Comparison of ENCODE assay signal across 9 cellular contexts in genomic region chr4:185127021-185127925, GRCh38. TPM values are rescaled to one million over a fixed set of nuclear protein-coding genes. Genes with fewer than 3 reads are reported as not detected.
DNase-seq lines count a peak whose midpoint lies in the region; ATAC-seq and TF ChIP-seq lines count a peak whose summit lies in the region.
"Had no signal": no experiment of that assay in that cellular context is flagged by ENCODE, and none has a peak within 500 bp of the region (broad histone marks: within the 10 kb centered on the region; RNA-seq: fewer than 3 reads in every experiment).

No MANE protein-coding gene starts in this region.

- ATAC-seq in Panc1 (peak; percentile 79), naive B cell (ENCODE audit: low read depth in 2 of 2) (peak; percentile 29), HG03378 (IDR thresholded peaks at IDR 0.05; ENCODE audit: unreplicated experiment) (no peak), HG03139 (IDR thresholded peaks at IDR 0.05; ENCODE audit: unreplicated experiment) (no peak), HG03280 (IDR thresholded peaks at IDR 0.05; ENCODE audit: unreplicated experiment) (no peak)

- no peak for TF ChIP-seq CTCF in Panc1 (IDR thresholded peaks at IDR 0.05)

- peaks cover 29 to 55% (median 32%) of the 10 kb centered on the region in 3 donors for H3K27me3 Mint-ChIP-seq in naive B cell

- H3K4me3 Mint-ChIP-seq in naive B cell, result peak overlapping the region; percentile 63 to 89 (median 78)

- H3K36me3 ChIP-seq in Panc1 (ENCODE audit: control insufficient read depth, insufficient read depth, low read length), result no peaks in the 10 kb centered on the region

- TF ChIP-seq POLR2A in erythroblast (IDR thresholded peaks at IDR 0.05; ENCODE audit: low read length), result no peak

- DNase-seq in ELF-1 (ENCODE audit: low read depth, low spot score), result peak; percentile 63
- no peak for DNase-seq in Panc1 (ENCODE audit: low read depth, low spot score)
- DNase-seq in erythroblast (lab: John Stamatoyannopoulos, UW), result peak; percentile 30 to 32
- DNase-seq in naive B cell, result peak; percentile 6
- no peak for DNase-seq in T1000 (lab: John Stamatoyannopoulos, UW)

- no peaks in the 10 kb centered on the region for H3K9me3 Mint-ChIP-seq in naive B cell

- in situ Hi-C loops in Panc1 (cut with HindIII; ENCODE audit: low pct_unique_long_range_greater_than_20kb, low sequenced_read_pairs), result no loop called here

- no peaks in the 10 kb centered on the region for H3K4me1 ChIP-seq in Panc1 (ENCODE audit: control insufficient read depth, insufficient read depth, low read length)

- CTCF ChIA-PET in Panc1 (lab: Charles Lee), result interaction anchor here (0.6 to 1.2 kb wide), 2 partner anchors 16 to 82 kb away, joined by 4 to 5 read pairs; partner anchors contain the start of gene SLC25A4

- POLR2A ChIA-PET in Panc1 (lab: Charles Lee), result interaction anchor here (0.6 kb wide), 1 partner anchor 224 kb away, joined by 3 read pairs; no protein-coding TSS in a partner anchor

- H3K36me3 Mint-ChIP-seq in naive B cell, result no peaks in the 10 kb centered on the region

- H3K27ac Mint-ChIP-seq in naive B cell, result peak overlapping the region in 1 of 6 donors; percentile 14

- peak overlapping the region; percentile 52 to 63 for H3K4me3 ChIP-seq in Panc1 (ENCODE audit: low read depth in 2 of 2, low read length in 2 of 2)

- no peaks in the 10 kb centered on the region for H3K27me3 ChIP-seq in Panc1 (ENCODE audit: control insufficient read depth, insufficient read depth, low read length)

- intact Hi-C loops in Panc1 (cut with micrococcal nuclease; ENCODE audit: unreplicated experiment), result no loop called here

- no TSS peak for BruUV-seq in Panc1 (replicated peaks; lab: Mats Ljungman, UMichigan)

- no peaks in the 10 kb centered on the region for H3K9me3 ChIP-seq in Panc1 (ENCODE audit: control insufficient read depth, insufficient read depth, low read depth, low read length)

- no peak overlapping the region; the same call in 1 of the 2 replicates for H3K27ac ChIP-seq in Panc1 (ENCODE audit: low read length)
- H3K27ac ChIP-seq: KMS-11 had no signal

- H3K4me1 Mint-ChIP-seq in naive B cell, result peaks cover 0 to 12% (median 4%) of the 10 kb centered on the region in 3 donors

RNA-seq across cellular contexts. Expression of gene SLC25A4, which starts 15.8 kb away (rescaled TPM):
- 18.6 TPM for total RNA-seq in Panc1 (2021; ENCODE audit: unreplicated experiment)
- polyA plus RNA-seq in Panc1 (2012; ENCODE audit: insufficient read length), result 26.4 TPM
- polyA plus RNA-seq in naive B cell (ENCODE audit: low read depth in 6 of 6), result 10 to 100 TPM; 10.4 to 24.1 (median 12.4) TPM

Comparison
In these comparisons a context has a peak if more than half of its experiments do, and no peak if none do; other contexts are left out.
1. DNase-seq: peak in ELF-1 (single experiment), erythroblast (2 of 2) and naive B cell (single experiment); none in Panc1 (single experiment) and T1000 (single experiment).
2. ATAC-seq: peak in Panc1 (single experiment) and naive B cell (2 of 2); none in HG03378 (single experiment), HG03139 (single experiment) and HG03280 (single experiment).